ENCODE assay signal across 20 cellular contexts in the genomic region with DNA sequence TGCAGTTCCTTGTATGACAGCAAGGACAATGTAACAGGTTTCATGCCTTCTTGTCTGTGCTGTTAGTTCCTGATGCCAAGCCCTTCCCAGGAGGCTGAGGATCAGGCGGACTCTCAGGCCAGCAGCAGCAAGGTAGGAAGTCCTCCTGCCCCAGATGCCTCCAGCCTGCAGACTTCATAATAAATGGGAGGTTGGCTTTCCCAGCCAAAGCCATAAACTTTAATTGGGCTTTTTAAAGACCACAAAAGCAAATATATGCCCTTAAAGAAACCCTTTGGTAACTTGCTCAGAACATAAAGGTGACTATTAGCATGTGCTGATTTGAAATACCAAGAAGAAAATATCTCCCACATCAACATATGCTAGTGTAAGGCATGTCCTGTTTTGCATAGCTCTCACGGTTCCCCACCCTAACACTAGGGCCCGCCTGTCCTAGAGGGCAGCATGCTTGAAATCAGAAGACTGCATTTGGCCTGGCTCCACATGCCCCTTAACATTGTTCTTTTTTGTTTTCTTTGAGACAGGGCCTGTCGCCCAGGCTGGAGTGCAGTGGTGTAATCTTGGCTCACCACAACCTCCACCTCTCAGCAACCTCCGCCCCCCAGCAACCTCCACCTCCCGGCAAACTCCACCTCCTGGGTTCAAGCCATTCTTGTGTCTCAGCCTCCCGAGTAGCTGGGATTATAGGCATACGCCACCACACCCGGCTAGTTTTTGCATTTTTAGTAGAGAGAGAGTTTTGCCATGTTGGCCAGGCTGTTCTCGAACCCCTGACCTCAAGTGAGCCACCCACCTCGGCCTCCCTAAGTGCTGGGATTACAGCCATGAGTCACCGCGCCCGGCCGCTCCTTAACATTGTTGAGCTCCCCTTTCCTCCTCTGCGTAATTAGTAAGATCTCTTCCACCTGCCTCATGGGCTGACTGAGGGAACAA. TPM values are rescaled to one million over a fixed set of nuclear protein-coding genes. Genes with fewer than 3 reads are reported as not detected.
DNase-seq lines count a peak whose midpoint lies in the region; ATAC-seq and TF ChIP-seq lines count a peak whose summit lies in the region.
"Had no signal": no experiment of that assay in that cellular context is flagged by ENCODE, and none has a peak within 500 bp of the region (broad histone marks: within the 10 kb centered on the region; RNA-seq: fewer than 3 reads in every experiment).

No MANE protein-coding gene starts in this region.

- H3K9me3 Mint-ChIP-seq in GM23338, result peaks cover 5% of the 10 kb centered on the region; the same call in 2 of the 3 replicates
- no peaks in the 10 kb centered on the region for H3K9me3 Mint-ChIP-seq in osteocyte (ENCODE audit: unreplicated experiment)

- H3K27me3 Mint-ChIP-seq in GM23338 (ENCODE audit: insufficient read depth, low read depth, poor library complexity) (peaks cover 6% of the 10 kb centered on the region), osteocyte (ENCODE audit: unreplicated experiment) (no peaks in the 10 kb centered on the region)

- H3K27ac Mint-ChIP-seq in GM23338 (no peak overlapping the region; the same call in 1 of the 2 replicates), osteocyte (ENCODE audit: unreplicated experiment) (no peak overlapping the region)
- H3K27ac Mint-ChIP-seq: B cell had no signal

- no peaks in the 10 kb centered on the region for H4K20me1 ChIP-seq in GM23338 (replicated peaks; ENCODE audit: insufficient read depth)

- H3K4me1 Mint-ChIP-seq in GM23338, result peaks cover 4% of the 10 kb centered on the region
- no peaks in the 10 kb centered on the region for H3K4me1 Mint-ChIP-seq in osteocyte (ENCODE audit: unreplicated experiment)
- H3K4me1 Mint-ChIP-seq: B cell had no signal

- H3K4me1 ChIP-seq in GM23338 (ENCODE audit: insufficient read depth), result no peaks in the 10 kb centered on the region

- no peaks in the 10 kb centered on the region for H3K79me2 ChIP-seq in GM23338 (replicated peaks; ENCODE audit: insufficient read depth)

- H3F3A ChIP-seq in GM23338 (replicated peaks; ENCODE audit: low read depth), result no peaks in the 10 kb centered on the region

- H3K27me3 ChIP-seq in GM23338 (ENCODE audit: insufficient read depth), result no peaks in the 10 kb centered on the region

- no peak overlapping the region for H3K4me2 ChIP-seq in GM23338

- no peaks in the 10 kb centered on the region for H3K36me3 ChIP-seq in GM23338 (ENCODE audit: insufficient read depth)

- H3K4me3 ChIP-seq in GM23338, result no peak overlapping the region
- H3K4me3 ChIP-seq: coronary artery had no signal

- no peak overlapping the region for H2AFZ ChIP-seq in GM23338

- no peak overlapping the region for H3K27ac ChIP-seq in GM23338 (ENCODE audit: low read depth)
- H3K27ac ChIP-seq: coronary artery had no signal

- H3K36me3 Mint-ChIP-seq in GM23338 (ENCODE audit: low read depth) (no peaks in the 10 kb centered on the region), osteocyte (ENCODE audit: unreplicated experiment) (no peaks in the 10 kb centered on the region)
- H3K36me3 Mint-ChIP-seq: brain had no signal

- ATAC-seq in GM23338, result peak; percentile 33
- ATAC-seq: Panc1 had no signal

- no peak overlapping the region for H3K4me3 Mint-ChIP-seq in GM23338
- H3K4me3 Mint-ChIP-seq in osteocyte (ENCODE audit: unreplicated experiment), result no peak overlapping the region
- H3K4me3 Mint-ChIP-seq: B cell, brain had no signal

- no peaks in the 10 kb centered on the region for H3K9me2 ChIP-seq in GM23338 (ENCODE audit: insufficient read depth)

- DNase-seq in DMS79 (lab: John Stamatoyannopoulos, UW) (peak; percentile 78), GM23338 (ENCODE audit: low spot score) (no peak), germinal center (ENCODE audit: low spot score) (peak; percentile 38), osteocyte (ENCODE audit: extremely low spot score, unreplicated experiment) (peak; percentile 75), OCI-M1 (lab: John Stamatoyannopoulos, UW) (no peak), hippocampal formation (lab: John Stamatoyannopoulos, UW) (no peak), DMS153 treated with DMSO at 0.1 percent for 48 hours (lab: John Stamatoyannopoulos, UW; ENCODE audit: unreplicated experiment) (no peak)
- DNase-seq: activated T-cell treated with anti-CD3 and anti-CD28 coated beads for 4 hours; hypothalamus; kidney glomerular epithelial cell; NCI-H1694; occipital lobe; stimulated activated CD4-positive, alpha-beta T cell treated with anti-CD3 and anti-CD28 coated beads, Interleukin-4, amount 100 ng/mL, for 1 hour had no signal

- peak in 1 of 2 experiments; percentile 18; a peak in 2 of 4 replicates for TF ChIP-seq CTCF in GM23338 (conservative IDR thresholded peaks at IDR 0.05; ENCODE audit: low read depth in 2 of 2)
- TF ChIP-seq CTCF in osteocyte (IDR thresholded peaks at IDR 0.05), result no peak

TF ChIP-seq in GM23338, 12 proteins besides CTCF, POLR2A, EP300 and RAD21 (continues in another document):
- TF ChIP-seq STAT1 (IDR thresholded peaks at IDR 0.05; ENCODE audit: unreplicated experiment) (no peak), NANOG (IDR thresholded peaks at IDR 0.05; ENCODE audit: borderline replicate concordance) (no peak), ZNF114 (CRISPR knock-in tag; IDR thresholded peaks at IDR 0.05) (no peak), POLR2AphosphoS5 (IDR thresholded peaks at IDR 0.05; ENCODE audit: low read depth) (no peak), JUNB (IDR thresholded peaks at IDR 0.05; ENCODE audit: unreplicated experiment) (no peak), EZH2 (IDR thresholded peaks at IDR 0.05; ENCODE audit: low read depth, unreplicated experiment) (no peak)
- TF ChIP-seq, protein P1, sequence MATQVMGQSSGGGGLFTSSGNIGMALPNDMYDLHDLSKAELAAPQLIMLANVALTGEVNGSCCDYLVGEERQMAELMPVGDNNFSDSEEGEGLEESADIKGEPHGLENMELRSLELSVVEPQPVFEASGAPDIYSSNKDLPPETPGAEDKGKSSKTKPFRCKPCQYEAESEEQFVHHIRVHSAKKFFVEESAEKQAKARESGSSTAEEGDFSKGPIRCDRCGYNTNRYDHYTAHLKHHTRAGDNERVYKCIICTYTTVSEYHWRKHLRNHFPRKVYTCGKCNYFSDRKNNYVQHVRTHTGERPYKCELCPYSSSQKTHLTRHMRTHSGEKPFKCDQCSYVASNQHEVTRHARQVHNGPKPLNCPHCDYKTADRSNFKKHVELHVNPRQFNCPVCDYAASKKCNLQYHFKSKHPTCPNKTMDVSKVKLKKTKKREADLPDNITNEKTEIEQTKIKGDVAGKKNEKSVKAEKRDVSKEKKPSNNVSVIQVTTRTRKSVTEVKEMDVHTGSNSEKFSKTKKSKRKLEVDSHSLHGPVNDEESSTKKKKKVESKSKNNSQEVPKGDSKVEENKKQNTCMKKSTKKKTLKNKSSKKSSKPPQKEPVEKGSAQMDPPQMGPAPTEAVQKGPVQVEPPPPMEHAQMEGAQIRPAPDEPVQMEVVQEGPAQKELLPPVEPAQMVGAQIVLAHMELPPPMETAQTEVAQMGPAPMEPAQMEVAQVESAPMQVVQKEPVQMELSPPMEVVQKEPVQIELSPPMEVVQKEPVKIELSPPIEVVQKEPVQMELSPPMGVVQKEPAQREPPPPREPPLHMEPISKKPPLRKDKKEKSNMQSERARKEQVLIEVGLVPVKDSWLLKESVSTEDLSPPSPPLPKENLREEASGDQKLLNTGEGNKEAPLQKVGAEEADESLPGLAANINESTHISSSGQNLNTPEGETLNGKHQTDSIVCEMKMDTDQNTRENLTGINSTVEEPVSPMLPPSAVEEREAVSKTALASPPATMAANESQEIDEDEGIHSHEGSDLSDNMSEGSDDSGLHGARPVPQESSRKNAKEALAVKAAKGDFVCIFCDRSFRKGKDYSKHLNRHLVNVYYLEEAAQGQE (IDR thresholded peaks at IDR 0.05; ENCODE audit: unreplicated experiment), result no peak

RNA-seq across cellular contexts. Expression of a gene that starts 44.6 kb away (rescaled TPM):
- total RNA-seq in GM23338 (2014; rRNA removed; shearing (Covaris generic)), result not detected in 2 replicates
- polyA plus RNA-seq in GM23338 (2016; fragmentation: Nextera tagmentation; extraction: Ambion mirVana), result not detected in 2 replicates
- not detected in 2 replicates for total RNA-seq in osteocyte
- total RNA-seq: endothelial cell of umbilical vein, fibroblast of villous mesenchyme, MCF 10A had no signal
- polyA plus RNA-seq: endothelial cell of umbilical vein had no signal

Comparison
In these comparisons a context has a peak if more than half of its experiments do, and no peak if none do; other contexts are left out.
1. DNase-seq: peak in DMS79 (single experiment), germinal center (single experiment) and osteocyte (single experiment); none in GM23338 (single experiment), OCI-M1 (single experiment), hippocampal formation (0 of 2) and DMS153 treated with DMSO at 0.1 percent for 48 hours (single experiment).